15 cellular contexts compared by ENCODE assay signal in the genomic region with DNA sequence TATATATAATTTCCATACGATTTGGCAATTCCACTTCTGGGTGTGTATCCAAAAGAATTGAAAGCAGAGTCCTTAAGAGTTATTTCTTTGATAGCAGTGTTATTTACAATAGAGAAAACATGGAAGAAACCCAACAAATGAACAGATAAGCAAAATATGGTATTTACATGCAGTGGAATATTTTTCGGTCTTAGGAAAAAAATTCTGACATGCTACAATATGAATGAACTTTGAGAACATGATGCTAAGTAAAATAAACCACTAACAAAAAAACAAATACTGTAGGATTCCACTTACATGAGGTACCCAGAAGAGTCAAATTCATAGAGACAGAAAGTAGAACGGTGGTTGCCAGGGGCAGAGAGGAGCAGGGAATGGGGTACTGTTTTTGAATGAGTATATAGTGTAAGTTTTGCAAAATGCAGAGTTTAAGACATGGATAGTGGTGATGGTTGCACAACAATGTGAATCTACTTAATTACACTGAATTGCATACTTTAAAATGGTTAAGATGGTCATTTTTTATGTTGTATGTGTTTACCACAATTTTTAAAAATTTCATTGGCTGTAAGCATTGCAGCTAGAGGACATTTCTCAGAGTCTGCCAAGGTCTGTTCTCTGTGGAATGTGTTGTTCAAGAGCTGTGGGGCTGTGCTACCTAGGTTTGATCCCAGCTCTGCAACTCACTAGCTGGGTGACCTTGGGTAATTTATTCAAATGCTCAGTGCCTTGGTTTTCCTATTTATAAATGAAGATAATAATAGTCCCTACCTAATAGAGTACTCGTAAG.
"Had no signal": no experiment of that assay in that cellular context is flagged by ENCODE, and none has a peak within 500 bp of the region (broad histone marks: within the 10 kb centered on the region; RNA-seq: fewer than 3 reads in every experiment).

No MANE protein-coding gene starts in this region.

- H3K27ac ChIP-seq: SJCRH30 had no signal

- DNase-seq: Karpas-422, KG1, MG63, NCI-H1092 treated with DMSO at 0.1 percent for 48 hours, NCI-H1436, NCI-H187, NCI-H2029, NCI-H2227 treated with DMSO at 0.1 percent for 48 hours, NCI-H524, NCI-H526 treated with DMSO at 0.1 percent for 48 hours, NCI-H748 treated with DMSO at 0.1 percent for 48 hours, RPMI8226, SHP77 treated with DMSO at 0.1 percent for 48 hours, SJCRH30 had no signal

- ATAC-seq: SK-N-SH treated with all-trans-retinoic acid at 6 μM for 48 hours had no signal

- H3K4me3 ChIP-seq: MG63, SJCRH30 had no signal

- H3K4me1 ChIP-seq: SJCRH30 had no signal

- H3K27me3 ChIP-seq: MG63, SJCRH30 had no signal

- H3K36me3 ChIP-seq: MG63, SJCRH30 had no signal
